In genomic region chr11:70063555-70063954, GRCh38 we compare ENCODE assay signal across 19 cellular contexts. TPM values are rescaled to one million over a fixed set of nuclear protein-coding genes. Genes with fewer than 3 reads are reported as not detected.
"Had no signal": no experiment of that assay in that cellular context is flagged by ENCODE, and none has a peak within 500 bp of the region (broad histone marks: within the 10 kb centered on the region; RNA-seq: fewer than 3 reads in every experiment).

No MANE protein-coding gene starts in this region.

- H3K4me1 ChIP-seq: gastroesophageal sphincter, pancreas, uterus had no signal

- H3K4me3 Mint-ChIP-seq: activated B cell treated with CpG ODN at 0.5 μM for 24 hours; activated CD4-positive, alpha-beta T cell treated with anti-CD3 and anti-CD28 coated beads, Interleukin-2, amount 10 ng/mL, durations not matched to agents 24 days and 14 days; endodermal cell had no signal

- H3K27ac Mint-ChIP-seq: activated B cell treated with CpG ODN at 0.5 μM for 24 hours; activated CD4-positive, alpha-beta T cell treated with anti-CD3 and anti-CD28 coated beads, Interleukin-2, amount 10 ng/mL, durations not matched to agents 24 days and 14 days; endodermal cell had no signal

- H3K27ac ChIP-seq: body of pancreas, gastroesophageal sphincter, left ventricle myocardium inferior, pancreas, stomach, thoracic aorta, uterus had no signal

- DNase-seq: activated B cell treated with CpG ODN at 0.5 μM for 24 hours; activated CD4-positive, alpha-beta T cell treated with anti-CD3 and anti-CD28 coated beads, Interleukin-2, amount 10 ng/mL, durations not matched to agents 24 days and 14 days; amniotic stem cell; body of pancreas; dermis blood vessel endothelial cell; endodermal cell; kidney; left ventricle myocardium inferior; mesenchymal stem cell; pancreas; stimulated activated CD4-positive, alpha-beta T cell treated with anti-CD3 and anti-CD28 coated beads, Interleukin-15, amount 100 ng/mL, for 24 hours; stimulated activated CD4-positive, alpha-beta T cell treated with anti-CD3 and anti-CD28 coated beads, Interleukin-4, amount 100 ng/mL, for 24 hours; stomach; T-helper 2 cell; uterus had no signal

- H3K27me3 ChIP-seq: body of pancreas, pancreas, uterus had no signal

- H3K36me3 ChIP-seq: gastroesophageal sphincter, left ventricle myocardium inferior, pancreas, stomach, thoracic aorta, uterus had no signal

- H3K9me3 ChIP-seq: body of pancreas, gastroesophageal sphincter, left ventricle myocardium inferior, pancreas, stomach, thoracic aorta, uterus had no signal

- ATAC-seq: activated naive CD4-positive, alpha-beta T cell treated with anti-CD3 and anti-CD28 coated beads, Interleukin-2, amount 50 U/mL, for 72 hours; body of pancreas; gastroesophageal sphincter; pancreas had no signal

- H3K36me3 Mint-ChIP-seq: activated naive CD4-positive, alpha-beta T cell treated with anti-CD3 and anti-CD28 coated beads, Interleukin-2, amount 50 U/mL, for 72 hours had no signal

- H3K9me3 Mint-ChIP-seq: activated B cell treated with CpG ODN at 0.5 μM for 24 hours; activated CD4-positive, alpha-beta T cell treated with anti-CD3 and anti-CD28 coated beads, Interleukin-2, amount 10 ng/mL, durations not matched to agents 24 days and 14 days; activated naive CD4-positive, alpha-beta T cell treated with anti-CD3 and anti-CD28 coated beads, Interleukin-2, amount 50 U/mL, for 72 hours; endodermal cell had no signal

- H3K4me3 ChIP-seq: body of pancreas, gastroesophageal sphincter, left ventricle myocardium inferior, pancreas, stomach, thoracic aorta, uterus had no signal

- H3K4me1 Mint-ChIP-seq: activated B cell treated with CpG ODN at 0.5 μM for 24 hours; activated CD4-positive, alpha-beta T cell treated with anti-CD3 and anti-CD28 coated beads, Interleukin-2, amount 10 ng/mL, durations not matched to agents 24 days and 14 days had no signal

RNA-seq across cellular contexts. Expression of gene ANO1, which starts 14.6 kb away (rescaled TPM):
- total RNA-seq: activated B cell treated with CpG ODN at 0.5 μM for 24 hours; activated CD4-positive, alpha-beta T cell treated with anti-CD3 and anti-CD28 coated beads, Interleukin-2, amount 10 ng/mL, durations not matched to agents 24 days and 14 days had no signal
- polyA plus RNA-seq: neural cell had no signal
